19 cellular contexts compared by ENCODE assay signal in genomic region chr3:161100994-161101393, GRCh38. TPM values are rescaled to one million over a fixed set of nuclear protein-coding genes. Genes with fewer than 3 reads are reported as not detected.
DNase-seq lines count a peak whose midpoint lies in the region; ATAC-seq, FAIRE-seq and TF ChIP-seq lines count a peak whose summit lies in the region.
"Had no signal": no experiment of that assay in that cellular context is flagged by ENCODE, and none has a peak within 500 bp of the region (broad histone marks: within the 10 kb centered on the region; RNA-seq: fewer than 3 reads in every experiment).

No MANE protein-coding gene starts in this region.

- H3K27ac ChIP-seq in heart left ventricle (peak overlapping the region; percentile 39 to 97 (median 84)), left lung (no peak overlapping the region), small intestine (ENCODE audit: low read depth in 1 of 2, low read length in 1 of 2) (no peak overlapping the region), H9 (ENCODE audit: insufficient read length, low read depth, low read length) (no peak overlapping the region)
- H3K27ac ChIP-seq: A549, C4-2B had no signal

- no peak overlapping the region for H2AFZ ChIP-seq in H9 (ENCODE audit: low read length)

- H3K4me1 Mint-ChIP-seq in H9, result peaks cover 6 to 10% of the 10 kb centered on the region in 2 experiments

- H2BK5ac ChIP-seq in H9 (ENCODE audit: insufficient read length, low read length), result no peak overlapping the region

- H3K27me3 Mint-ChIP-seq in H9 (ENCODE audit: low read depth), result peaks cover 22% of the 10 kb centered on the region

- H2BK120ac ChIP-seq in H9 (ENCODE audit: low read depth, low read length, poor library complexity, severe bottlenecking), result no peak overlapping the region

- no peak overlapping the region for H3K4me2 ChIP-seq in H9 (ENCODE audit: insufficient read depth, insufficient read length, low read length)
- H3K4me2 ChIP-seq: A549 had no signal

- no peak overlapping the region for H3K18ac ChIP-seq in H9 (ENCODE audit: insufficient read length, low read depth, low read length)

- no peak overlapping the region for H2BK15ac ChIP-seq in H9 (ENCODE audit: low read depth, low read length)

- H4K91ac ChIP-seq in H9 (ENCODE audit: insufficient read length, low read depth, low read length), result no peak overlapping the region

- no peak overlapping the region for H4K8ac ChIP-seq in H9 (replicated peaks; ENCODE audit: insufficient read length, low read depth, low read length)

- no peak overlapping the region for H3K23ac ChIP-seq in H9 (ENCODE audit: insufficient read length, low read depth, low read length)

- WGBS in heart left ventricle, 4 donors, result 50 to 82% (median 63%) methylated on average over 6 of the region's 6 CpGs
- 25 to 71% (median 45%) methylated on average over 6 of the region's 6 CpGs for WGBS in small intestine, 3 donors
- WGBS in H9 (ENCODE audit: extremely low coverage, insufficient read length, low lambda C conversion rate), result no CpG with 5 or more reads among the region's 6 CpGs

- H3K36me3 Mint-ChIP-seq in H9 (ENCODE audit: insufficient read depth in 1 of 3, low read depth in 3 of 3), result peaks cover 0 to 14% (median 6%) of the 10 kb centered on the region in 3 experiments; a peak in 5 of 7 replicates

- H2AK5ac ChIP-seq in H9 (ENCODE audit: insufficient read length, low read length), result no peak overlapping the region

- no peak overlapping the region for H3K4me3 Mint-ChIP-seq in H9

- H2BK12ac ChIP-seq in H9 (ENCODE audit: insufficient read length, low read depth, low read length), result no peak overlapping the region

- no peak overlapping the region for H3K9ac ChIP-seq in H9 (ENCODE audit: extremely low read depth, insufficient read length, low read length)

- no peak for TF ChIP-seq POLR2A in heart left ventricle (IDR thresholded peaks at IDR 0.05)

- H3K9me3 Mint-ChIP-seq in H9, result peaks cover 2 to 7% of the 10 kb centered on the region in 2 experiments; a peak in 2 of 5 replicates

- no peak overlapping the region for H3K14ac ChIP-seq in H9 (ENCODE audit: insufficient read depth, low read length)

- ATAC-seq in heart left ventricle (peak; percentile 6 to 43 (median 28)), left lung (peak; percentile 73), HG03460 (IDR thresholded peaks at IDR 0.05; ENCODE audit: unreplicated experiment) (no peak)
- ATAC-seq: A549, K562 had no signal

- H3K4me3 ChIP-seq in heart left ventricle (peak overlapping the region in 4 of 12 donors; percentile 6 to 18 (median 11)), left lung (no peak overlapping the region), small intestine (ENCODE audit: low read depth in 1 of 2, low read length in 2 of 2) (no peak overlapping the region)
- H3K4me3 ChIP-seq: A549, K562 had no signal

- no peak overlapping the region for H3T11ph ChIP-seq in H9 (ENCODE audit: low read length)

- H3K4ac ChIP-seq in H9 (ENCODE audit: low read depth, low read length), result no peak overlapping the region

- no peaks in the 10 kb centered on the region for H3K79me2 ChIP-seq in H9 (ENCODE audit: insufficient read depth, low read length)

- H2BK20ac ChIP-seq in H9 (ENCODE audit: low read depth, low read length, poor library complexity, severe bottlenecking), result no peak overlapping the region

- intact Hi-C loops in heart left ventricle (cut with DNase I), result loop anchor here in 4 of 10 donors (2.0 to 10.0 kb wide), 5 partner anchors 70 to 346 kb away; partner anchors contain the start of gene NMD3 (in 4 of the 4)
- intact Hi-C loops in left lung (cut with DNase I), result no loop called here

- no peak for FAIRE-seq in small intestine (lab: Jason Lieb, UNC)
- FAIRE-seq: A549, HTR-8/SVneo, K562 had no signal

- H3K56ac ChIP-seq in H9 (ENCODE audit: insufficient read length, low read depth, low read length), result no peak overlapping the region

- peaks cover 0 to 43% (median 4%) of the 10 kb centered on the region in 9 donors for H3K36me3 ChIP-seq in heart left ventricle
- H3K36me3 ChIP-seq in left lung, result no peaks in the 10 kb centered on the region
- no peaks in the 10 kb centered on the region for H3K36me3 ChIP-seq in small intestine (ENCODE audit: control insufficient read depth in 2 of 2, insufficient read depth in 2 of 2, low read length in 2 of 2)

- TF ChIP-seq CTCF in heart left ventricle (IDR thresholded peaks at IDR 0.05) (no peak), left lung (IDR thresholded peaks at IDR 0.05) (no peak), H9 (conservative IDR thresholded peaks at IDR 0.05) (no peak)

- DNase-seq in heart left ventricle (peak in 2 of 5 donors; percentile 29 to 43), left lung (peak in 1 of 2 donors; percentile 60), small intestine (peak; percentile 95), H9 (no peak), NCI-H2029 (lab: John Stamatoyannopoulos, UW) (no peak), putamen (ENCODE audit: low spot score) (no peak)
- DNase-seq: COR-L47; DMS53; NCI-H1048; NCI-H146; NCI-H226; NCI-H526 treated with DMSO at 0.1 percent for 48 hours; NK-92 treated with Interleukin-12 subunit alpha and Interleukin-12 subunit beta, amount 100 ng/mL, for 24 hours had no signal

- TF ChIP-seq EP300 in Ishikawa (IDR thresholded peaks at IDR 0.05; ENCODE audit: borderline replicate concordance), result no peak

- peaks cover 8% of the 10 kb centered on the region for H3K23me2 ChIP-seq in H9 (ENCODE audit: insufficient read length, low read depth, low read length, poor library complexity, severe bottlenecking)

- H4K20me1 ChIP-seq in H9 (ENCODE audit: control insufficient read depth, insufficient read depth, insufficient read length), result no peaks in the 10 kb centered on the region

- H3K79me1 ChIP-seq in H9 (ENCODE audit: insufficient read depth, low read depth, low read length, poor library complexity, severe bottlenecking), result no peaks in the 10 kb centered on the region

- H3K4me1 ChIP-seq in heart left ventricle, result peaks cover 0 to 63% (median 17%) of the 10 kb centered on the region in 12 donors
- H3K4me1 ChIP-seq in left lung, result peaks cover 0 to 13% of the 10 kb centered on the region in 2 donors
- H3K4me1 ChIP-seq in small intestine (ENCODE audit: control insufficient read depth in 2 of 2, insufficient read depth in 1 of 2, low read depth in 1 of 2, low read length in 1 of 2), result peaks cover 0 to 2% of the 10 kb centered on the region in 2 donors
- H3K4me1 ChIP-seq in H9 (ENCODE audit: insufficient read depth, low read length), result no peaks in the 10 kb centered on the region
- H3K4me1 ChIP-seq: A549 had no signal

- H3K9me3 ChIP-seq in heart left ventricle (no peaks in the 10 kb centered on the region), left lung (no peaks in the 10 kb centered on the region), small intestine (ENCODE audit: control insufficient read depth, low read depth) (no peaks in the 10 kb centered on the region), H9 (ENCODE audit: control insufficient read depth, low read depth, low read length) (no peaks in the 10 kb centered on the region)
- H3K9me3 ChIP-seq: A549 had no signal

- H3K27me3 ChIP-seq in heart left ventricle, result no peaks in the 10 kb centered on the region
- peaks cover 0 to 12% of the 10 kb centered on the region in 2 donors for H3K27me3 ChIP-seq in left lung
- no peaks in the 10 kb centered on the region for H3K27me3 ChIP-seq in small intestine (ENCODE audit: control insufficient read depth in 2 of 2, insufficient read depth in 2 of 2, low read length in 2 of 2)
- H3K27me3 ChIP-seq in H9 (ENCODE audit: insufficient read depth, low read length), result peaks cover 3% of the 10 kb centered on the region; the same call in 1 of the 2 replicates

- no peak overlapping the region; a peak in 3 of 7 replicates for H3K27ac Mint-ChIP-seq in H9

- no peak for TF ChIP-seq RAD21 in Ishikawa (IDR thresholded peaks at IDR 0.05; ENCODE audit: low read depth)

- no peak overlapping the region for H4K5ac ChIP-seq in H9 (ENCODE audit: insufficient read length, low read depth, low read length)

TF ChIP-seq in Ishikawa, 13 proteins besides CTCF, POLR2A, EP300 and RAD21:
- TF ChIP-seq USF1 (IDR thresholded peaks at IDR 0.05) (peak; percentile 79), CREB1 (IDR thresholded peaks at IDR 0.05; ENCODE audit: low read depth) (no peak)

RNA-seq across cellular contexts. Expression of gene B3GALNT1, which starts 4.2 kb away (rescaled TPM):
- total RNA-seq in heart left ventricle (10 to 100 TPM; 42.0 to 94.6 (median 67.0) TPM), left lung (10 to 100 TPM; 21.6 to 21.8 TPM), H9 (2021) (13.2 and 14.7 TPM in 2 replicates)
- polyA plus RNA-seq in heart left ventricle (10 to 100 TPM; 15.2 to 40.3 TPM), small intestine (1 to 10 TPM in 1 of 3 donors, under 1 TPM in 1, not detected in 1; 0.81 to 4.3 TPM)

Comparison
In these comparisons a context has a peak if more than half of its experiments do, and no peak if none do; other contexts are left out.
1. H3K27ac ChIP-seq: peak in heart left ventricle (12 of 12); none in left lung (0 of 2), small intestine (0 of 2) and H9 (single experiment).